ENCODE assay signal across 1 cellular context in the genomic region with DNA sequence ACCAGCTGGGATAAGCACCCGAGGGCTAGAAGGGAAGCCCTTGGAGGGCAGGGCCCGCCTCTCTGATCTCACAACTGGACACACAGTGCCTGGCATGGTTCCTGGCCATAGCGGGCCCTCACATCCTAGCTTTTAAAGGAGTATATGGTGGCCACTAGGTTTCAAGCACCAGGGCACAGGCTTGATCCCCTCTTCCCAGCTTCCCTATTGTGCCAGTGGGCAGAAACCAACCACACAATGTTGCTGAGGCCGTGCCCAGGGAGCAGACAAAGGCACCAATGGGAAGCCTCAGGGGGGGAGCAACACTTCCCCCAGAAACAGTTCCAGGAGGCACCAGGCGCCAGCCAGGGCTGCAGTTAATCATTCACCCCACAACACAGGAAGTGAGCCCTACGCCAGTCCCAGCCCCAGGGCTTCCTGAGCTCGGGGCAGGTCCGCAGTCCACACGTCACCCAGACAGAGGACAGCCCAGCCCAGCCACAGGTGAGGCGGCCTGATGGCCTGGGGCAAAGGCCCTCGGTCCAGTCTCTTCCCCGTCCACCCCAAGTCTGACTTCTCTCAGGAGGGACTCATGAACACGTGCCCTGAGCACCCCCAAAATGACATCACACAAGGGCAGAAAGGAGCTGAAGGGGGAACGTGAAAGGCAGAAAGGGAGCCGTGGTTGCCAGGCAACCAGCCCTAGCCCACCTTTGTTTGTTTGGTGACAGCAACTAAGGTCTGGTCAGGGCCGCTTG.
TF ChIP-seq lines count a peak whose summit lies in the region.

No MANE protein-coding gene starts in this region.

TF ChIP-seq in GM12878, 131 proteins besides CTCF, POLR2A, EP300 and RAD21 (continued from another document and continues in another):
- TF ChIP-seq, protein P1, sequence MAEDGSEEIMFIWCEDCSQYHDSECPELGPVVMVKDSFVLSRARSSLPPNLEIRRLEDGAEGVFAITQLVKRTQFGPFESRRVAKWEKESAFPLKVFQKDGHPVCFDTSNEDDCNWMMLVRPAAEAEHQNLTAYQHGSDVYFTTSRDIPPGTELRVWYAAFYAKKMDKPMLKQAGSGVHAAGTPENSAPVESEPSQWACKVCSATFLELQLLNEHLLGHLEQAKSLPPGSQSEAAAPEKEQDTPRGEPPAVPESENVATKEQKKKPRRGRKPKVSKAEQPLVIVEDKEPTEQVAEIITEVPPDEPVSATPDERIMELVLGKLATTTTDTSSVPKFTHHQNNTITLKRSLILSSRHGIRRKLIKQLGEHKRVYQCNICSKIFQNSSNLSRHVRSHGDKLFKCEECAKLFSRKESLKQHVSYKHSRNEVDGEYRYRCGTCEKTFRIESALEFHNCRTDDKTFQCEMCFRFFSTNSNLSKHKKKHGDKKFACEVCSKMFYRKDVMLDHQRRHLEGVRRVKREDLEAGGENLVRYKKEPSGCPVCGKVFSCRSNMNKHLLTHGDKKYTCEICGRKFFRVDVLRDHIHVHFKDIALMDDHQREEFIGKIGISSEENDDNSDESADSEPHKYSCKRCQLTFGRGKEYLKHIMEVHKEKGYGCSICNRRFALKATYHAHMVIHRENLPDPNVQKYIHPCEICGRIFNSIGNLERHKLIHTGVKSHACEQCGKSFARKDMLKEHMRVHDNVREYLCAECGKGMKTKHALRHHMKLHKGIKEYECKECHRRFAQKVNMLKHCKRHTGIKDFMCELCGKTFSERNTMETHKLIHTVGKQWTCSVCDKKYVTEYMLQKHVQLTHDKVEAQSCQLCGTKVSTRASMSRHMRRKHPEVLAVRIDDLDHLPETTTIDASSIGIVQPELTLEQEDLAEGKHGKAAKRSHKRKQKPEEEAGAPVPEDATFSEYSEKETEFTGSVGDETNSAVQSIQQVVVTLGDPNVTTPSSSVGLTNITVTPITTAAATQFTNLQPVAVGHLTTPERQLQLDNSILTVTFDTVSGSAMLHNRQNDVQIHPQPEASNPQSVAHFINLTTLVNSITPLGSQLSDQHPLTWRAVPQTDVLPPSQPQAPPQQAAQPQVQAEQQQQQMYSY (CRISPR knock-in tag; IDR thresholded peaks at IDR 0.05), result no peak
- TF ChIP-seq BHLHE40 (IDR thresholded peaks at IDR 0.05; ENCODE audit: borderline replicate concordance in 1 of 2, low read depth in 2 of 2, low read length in 1 of 2) (peak in 1 of 2 experiments; percentile 79; a peak in 2 of 4 replicates), PML (IDR thresholded peaks at IDR 0.05; ENCODE audit: low read length) (no peak), JUNB (IDR thresholded peaks at IDR 0.05) (no peak), RELA (IDR thresholded peaks at IDR 0.05; ENCODE audit: borderline replicate concordance, partially characterized antibody) (peak; percentile 47), CHD1 (IDR thresholded peaks at IDR 0.05; ENCODE audit: low read depth, low read length) (no peak), MYB (IDR thresholded peaks at IDR 0.05; ENCODE audit: borderline replicate concordance, low read depth, low read length) (no peak), TAF1 (IDR thresholded peaks at IDR 0.05; ENCODE audit: borderline replicate concordance, low read depth, low read length) (no peak), IKZF2 (IDR thresholded peaks at IDR 0.05) (peak; percentile 71 to 72; a peak in 3 of 4 replicates), ATF7 (IDR thresholded peaks at IDR 0.05; ENCODE audit: low read depth) (peak; percentile 88), FOXK2 (IDR thresholded peaks at IDR 0.05) (no peak), CHD2 (IDR thresholded peaks at IDR 0.05; ENCODE audit: borderline replicate concordance, low read depth, low read length) (peak; percentile 41; the same call in 1 of the 2 replicates), TCF3 (IDR thresholded peaks at IDR 0.05; ENCODE audit: borderline replicate concordance, insufficient read depth, low read depth, low read length) (no peak), SMARCA5 (IDR thresholded peaks at IDR 0.05) (0 out of 2 replicates have a peak, but pooled peaks have one; percentile 29), IKZF1 (conservative IDR thresholded peaks at IDR 0.05) (peak; percentile 87), HDAC2 (IDR thresholded peaks at IDR 0.05) (no peak), EGR1 (IDR thresholded peaks at IDR 0.05; ENCODE audit: borderline replicate concordance in 1 of 2, low read depth in 2 of 2, low read length in 2 of 2) (no peak), YBX1 (IDR thresholded peaks at IDR 0.05) (no peak), SMAD1 (IDR thresholded peaks at IDR 0.05; ENCODE audit: low read depth, partially characterized antibody) (no peak), NFXL1 (IDR thresholded peaks at IDR 0.05; ENCODE audit: borderline replicate concordance) (no peak), CBX5 (IDR thresholded peaks at IDR 0.05; ENCODE audit: low read depth) (no peak)
- TF ChIP-seq, protein P2, sequence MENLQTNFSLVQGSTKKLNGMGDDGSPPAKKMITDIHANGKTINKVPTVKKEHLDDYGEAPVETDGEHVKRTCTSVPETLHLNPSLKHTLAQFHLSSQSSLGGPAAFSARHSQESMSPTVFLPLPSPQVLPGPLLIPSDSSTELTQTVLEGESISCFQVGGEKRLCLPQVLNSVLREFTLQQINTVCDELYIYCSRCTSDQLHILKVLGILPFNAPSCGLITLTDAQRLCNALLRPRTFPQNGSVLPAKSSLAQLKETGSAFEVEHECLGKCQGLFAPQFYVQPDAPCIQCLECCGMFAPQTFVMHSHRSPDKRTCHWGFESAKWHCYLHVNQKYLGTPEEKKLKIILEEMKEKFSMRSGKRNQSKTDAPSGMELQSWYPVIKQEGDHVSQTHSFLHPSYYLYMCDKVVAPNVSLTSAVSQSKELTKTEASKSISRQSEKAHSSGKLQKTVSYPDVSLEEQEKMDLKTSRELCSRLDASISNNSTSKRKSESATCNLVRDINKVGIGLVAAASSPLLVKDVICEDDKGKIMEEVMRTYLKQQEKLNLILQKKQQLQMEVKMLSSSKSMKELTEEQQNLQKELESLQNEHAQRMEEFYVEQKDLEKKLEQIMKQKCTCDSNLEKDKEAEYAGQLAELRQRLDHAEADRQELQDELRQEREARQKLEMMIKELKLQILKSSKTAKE (IDR thresholded peaks at IDR 0.05; ENCODE audit: low read depth, poor library complexity, severe bottlenecking), result no peak
- TF ChIP-seq, protein P3, sequence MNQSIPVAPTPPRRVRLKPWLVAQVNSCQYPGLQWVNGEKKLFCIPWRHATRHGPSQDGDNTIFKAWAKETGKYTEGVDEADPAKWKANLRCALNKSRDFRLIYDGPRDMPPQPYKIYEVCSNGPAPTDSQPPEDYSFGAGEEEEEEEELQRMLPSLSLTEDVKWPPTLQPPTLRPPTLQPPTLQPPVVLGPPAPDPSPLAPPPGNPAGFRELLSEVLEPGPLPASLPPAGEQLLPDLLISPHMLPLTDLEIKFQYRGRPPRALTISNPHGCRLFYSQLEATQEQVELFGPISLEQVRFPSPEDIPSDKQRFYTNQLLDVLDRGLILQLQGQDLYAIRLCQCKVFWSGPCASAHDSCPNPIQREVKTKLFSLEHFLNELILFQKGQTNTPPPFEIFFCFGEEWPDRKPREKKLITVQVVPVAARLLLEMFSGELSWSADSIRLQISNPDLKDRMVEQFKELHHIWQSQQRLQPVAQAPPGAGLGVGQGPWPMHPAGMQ (IDR thresholded peaks at IDR 0.05; ENCODE audit: borderline replicate concordance), result no peak
- TF ChIP-seq, protein P4, sequence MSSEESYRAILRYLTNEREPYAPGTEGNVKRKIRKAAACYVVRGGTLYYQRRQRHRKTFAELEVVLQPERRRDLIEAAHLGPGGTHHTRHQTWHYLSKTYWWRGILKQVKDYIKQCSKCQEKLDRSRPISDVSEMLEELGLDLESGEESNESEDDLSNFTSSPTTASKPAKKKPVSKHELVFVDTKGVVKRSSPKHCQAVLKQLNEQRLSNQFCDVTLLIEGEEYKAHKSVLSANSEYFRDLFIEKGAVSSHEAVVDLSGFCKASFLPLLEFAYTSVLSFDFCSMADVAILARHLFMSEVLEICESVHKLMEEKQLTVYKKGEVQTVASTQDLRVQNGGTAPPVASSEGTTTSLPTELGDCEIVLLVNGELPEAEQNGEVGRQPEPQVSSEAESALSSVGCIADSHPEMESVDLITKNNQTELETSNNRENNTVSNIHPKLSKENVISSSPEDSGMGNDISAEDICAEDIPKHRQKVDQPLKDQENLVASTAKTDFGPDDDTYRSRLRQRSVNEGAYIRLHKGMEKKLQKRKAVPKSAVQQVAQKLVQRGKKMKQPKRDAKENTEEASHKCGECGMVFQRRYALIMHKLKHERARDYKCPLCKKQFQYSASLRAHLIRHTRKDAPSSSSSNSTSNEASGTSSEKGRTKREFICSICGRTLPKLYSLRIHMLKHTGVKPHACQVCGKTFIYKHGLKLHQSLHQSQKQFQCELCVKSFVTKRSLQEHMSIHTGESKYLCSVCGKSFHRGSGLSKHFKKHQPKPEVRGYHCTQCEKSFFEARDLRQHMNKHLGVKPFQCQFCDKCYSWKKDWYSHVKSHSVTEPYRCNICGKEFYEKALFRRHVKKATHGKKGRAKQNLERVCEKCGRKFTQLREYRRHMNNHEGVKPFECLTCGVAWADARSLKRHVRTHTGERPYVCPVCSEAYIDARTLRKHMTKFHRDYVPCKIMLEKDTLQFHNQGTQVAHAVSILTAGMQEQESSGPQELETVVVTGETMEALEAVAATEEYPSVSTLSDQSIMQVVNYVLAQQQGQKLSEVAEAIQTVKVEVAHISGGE (CRISPR knock-in tag; IDR thresholded peaks at IDR 0.05), result no peak
- TF ChIP-seq, protein P5, sequence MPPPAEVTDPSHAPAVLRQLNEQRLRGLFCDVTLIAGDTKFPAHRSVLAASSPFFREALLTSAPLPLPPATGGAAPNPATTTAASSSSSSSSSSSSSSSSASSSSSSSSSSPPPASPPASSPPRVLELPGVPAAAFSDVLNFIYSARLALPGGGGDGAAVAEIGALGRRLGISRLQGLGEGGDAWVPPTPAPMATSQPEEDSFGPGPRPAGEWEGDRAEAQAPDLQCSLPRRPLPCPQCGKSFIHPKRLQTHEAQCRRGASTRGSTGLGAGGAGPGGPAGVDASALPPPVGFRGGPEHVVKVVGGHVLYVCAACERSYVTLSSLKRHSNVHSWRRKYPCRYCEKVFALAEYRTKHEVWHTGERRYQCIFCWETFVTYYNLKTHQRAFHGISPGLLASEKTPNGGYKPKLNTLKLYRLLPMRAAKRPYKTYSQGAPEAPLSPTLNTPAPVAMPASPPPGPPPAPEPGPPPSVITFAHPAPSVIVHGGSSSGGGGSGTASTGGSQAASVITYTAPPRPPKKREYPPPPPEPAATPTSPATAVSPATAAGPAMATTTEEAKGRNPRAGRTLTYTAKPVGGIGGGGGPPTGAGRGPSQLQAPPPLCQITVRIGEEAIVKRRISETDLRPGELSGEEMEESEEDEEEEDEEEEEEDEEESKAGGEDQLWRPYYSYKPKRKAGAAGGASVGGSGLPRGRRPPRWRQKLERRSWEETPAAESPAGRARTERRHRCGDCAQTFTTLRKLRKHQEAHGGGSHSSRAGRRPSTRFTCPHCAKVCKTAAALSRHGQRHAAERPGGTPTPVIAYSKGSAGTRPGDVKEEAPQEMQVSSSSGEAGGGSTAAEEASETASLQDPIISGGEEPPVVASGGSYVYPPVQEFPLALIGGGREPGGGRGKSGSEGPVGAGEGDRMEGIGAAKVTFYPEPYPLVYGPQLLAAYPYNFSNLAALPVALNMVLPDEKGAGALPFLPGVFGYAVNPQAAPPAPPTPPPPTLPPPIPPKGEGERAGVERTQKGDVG (CRISPR knock-in tag; IDR thresholded peaks at IDR 0.05), result no peak
- TF ChIP-seq, protein P6, sequence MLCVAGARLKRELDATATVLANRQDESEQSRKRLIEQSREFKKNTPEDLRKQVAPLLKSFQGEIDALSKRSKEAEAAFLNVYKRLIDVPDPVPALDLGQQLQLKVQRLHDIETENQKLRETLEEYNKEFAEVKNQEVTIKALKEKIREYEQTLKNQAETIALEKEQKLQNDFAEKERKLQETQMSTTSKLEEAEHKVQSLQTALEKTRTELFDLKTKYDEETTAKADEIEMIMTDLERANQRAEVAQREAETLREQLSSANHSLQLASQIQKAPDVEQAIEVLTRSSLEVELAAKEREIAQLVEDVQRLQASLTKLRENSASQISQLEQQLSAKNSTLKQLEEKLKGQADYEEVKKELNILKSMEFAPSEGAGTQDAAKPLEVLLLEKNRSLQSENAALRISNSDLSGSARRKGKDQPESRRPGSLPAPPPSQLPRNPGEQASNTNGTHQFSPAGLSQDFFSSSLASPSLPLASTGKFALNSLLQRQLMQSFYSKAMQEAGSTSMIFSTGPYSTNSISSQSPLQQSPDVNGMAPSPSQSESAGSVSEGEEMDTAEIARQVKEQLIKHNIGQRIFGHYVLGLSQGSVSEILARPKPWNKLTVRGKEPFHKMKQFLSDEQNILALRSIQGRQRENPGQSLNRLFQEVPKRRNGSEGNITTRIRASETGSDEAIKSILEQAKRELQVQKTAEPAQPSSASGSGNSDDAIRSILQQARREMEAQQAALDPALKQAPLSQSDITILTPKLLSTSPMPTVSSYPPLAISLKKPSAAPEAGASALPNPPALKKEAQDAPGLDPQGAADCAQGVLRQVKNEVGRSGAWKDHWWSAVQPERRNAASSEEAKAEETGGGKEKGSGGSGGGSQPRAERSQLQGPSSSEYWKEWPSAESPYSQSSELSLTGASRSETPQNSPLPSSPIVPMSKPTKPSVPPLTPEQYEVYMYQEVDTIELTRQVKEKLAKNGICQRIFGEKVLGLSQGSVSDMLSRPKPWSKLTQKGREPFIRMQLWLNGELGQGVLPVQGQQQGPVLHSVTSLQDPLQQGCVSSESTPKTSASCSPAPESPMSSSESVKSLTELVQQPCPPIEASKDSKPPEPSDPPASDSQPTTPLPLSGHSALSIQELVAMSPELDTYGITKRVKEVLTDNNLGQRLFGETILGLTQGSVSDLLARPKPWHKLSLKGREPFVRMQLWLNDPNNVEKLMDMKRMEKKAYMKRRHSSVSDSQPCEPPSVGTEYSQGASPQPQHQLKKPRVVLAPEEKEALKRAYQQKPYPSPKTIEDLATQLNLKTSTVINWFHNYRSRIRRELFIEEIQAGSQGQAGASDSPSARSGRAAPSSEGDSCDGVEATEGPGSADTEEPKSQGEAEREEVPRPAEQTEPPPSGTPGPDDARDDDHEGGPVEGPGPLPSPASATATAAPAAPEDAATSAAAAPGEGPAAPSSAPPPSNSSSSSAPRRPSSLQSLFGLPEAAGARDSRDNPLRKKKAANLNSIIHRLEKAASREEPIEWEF (IDR thresholded peaks at IDR 0.05; ENCODE audit: insufficient replicate concordance, low read depth, low read length), result no peak
- TF ChIP-seq, protein P7, sequence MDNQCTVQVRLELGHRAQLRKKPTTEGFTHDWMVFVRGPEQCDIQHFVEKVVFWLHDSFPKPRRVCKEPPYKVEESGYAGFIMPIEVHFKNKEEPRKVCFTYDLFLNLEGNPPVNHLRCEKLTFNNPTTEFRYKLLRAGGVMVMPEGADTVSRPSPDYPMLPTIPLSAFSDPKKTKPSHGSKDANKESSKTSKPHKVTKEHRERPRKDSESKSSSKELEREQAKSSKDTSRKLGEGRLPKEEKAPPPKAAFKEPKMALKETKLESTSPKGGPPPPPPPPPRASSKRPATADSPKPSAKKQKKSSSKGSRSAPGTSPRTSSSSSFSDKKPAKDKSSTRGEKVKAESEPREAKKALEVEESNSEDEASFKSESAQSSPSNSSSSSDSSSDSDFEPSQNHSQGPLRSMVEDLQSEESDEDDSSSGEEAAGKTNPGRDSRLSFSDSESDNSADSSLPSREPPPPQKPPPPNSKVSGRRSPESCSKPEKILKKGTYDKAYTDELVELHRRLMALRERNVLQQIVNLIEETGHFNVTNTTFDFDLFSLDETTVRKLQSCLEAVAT (IDR thresholded peaks at IDR 0.05), result peak; percentile 50; the same call in 1 of the 2 replicates
- TF ChIP-seq, protein P8, sequence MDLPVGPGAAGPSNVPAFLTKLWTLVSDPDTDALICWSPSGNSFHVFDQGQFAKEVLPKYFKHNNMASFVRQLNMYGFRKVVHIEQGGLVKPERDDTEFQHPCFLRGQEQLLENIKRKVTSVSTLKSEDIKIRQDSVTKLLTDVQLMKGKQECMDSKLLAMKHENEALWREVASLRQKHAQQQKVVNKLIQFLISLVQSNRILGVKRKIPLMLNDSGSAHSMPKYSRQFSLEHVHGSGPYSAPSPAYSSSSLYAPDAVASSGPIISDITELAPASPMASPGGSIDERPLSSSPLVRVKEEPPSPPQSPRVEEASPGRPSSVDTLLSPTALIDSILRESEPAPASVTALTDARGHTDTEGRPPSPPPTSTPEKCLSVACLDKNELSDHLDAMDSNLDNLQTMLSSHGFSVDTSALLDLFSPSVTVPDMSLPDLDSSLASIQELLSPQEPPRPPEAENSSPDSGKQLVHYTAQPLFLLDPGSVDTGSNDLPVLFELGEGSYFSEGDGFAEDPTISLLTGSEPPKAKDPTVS (IDR thresholded peaks at IDR 0.05; ENCODE audit: low read depth, low read length), result no peak
